In genomic region chr6:70210462-70210861, GRCh38 we compare ENCODE assay signal across 10 cellular contexts.
A peak's percentile ranks its signal among the peaks of the same experiment; 100 is the strongest.
DNase-seq lines count a peak whose midpoint lies in the region; ATAC-seq and TF ChIP-seq lines count a peak whose summit lies in the region.
"Had no signal": no experiment of that assay in that cellular context is flagged by ENCODE, and none has a peak within 500 bp of the region (broad histone marks: within the 10 kb centered on the region; RNA-seq: fewer than 3 reads in every experiment).

No MANE protein-coding gene starts in this region.

- in situ Hi-C loops in ACHN (cut with HindIII; ENCODE audit: low pct_ligation_motif_present, low pct_unique_long_range_greater_than_20kb, low sequenced_read_pairs), result no loop called here

- H3K27ac ChIP-seq in RWPE1, result no peak overlapping the region
- no peak overlapping the region for H3K27ac ChIP-seq in foreskin keratinocyte
- H3K27ac ChIP-seq: prostate gland had no signal

- ATAC-seq in GM18868 (IDR thresholded peaks at IDR 0.05; ENCODE audit: unreplicated experiment) (peak; percentile 72), foreskin keratinocyte (peak; percentile 45), HG03045 (IDR thresholded peaks at IDR 0.05; ENCODE audit: unreplicated experiment) (no peak), HG03432 (IDR thresholded peaks at IDR 0.05; ENCODE audit: unreplicated experiment) (no peak)

- DNase-seq in ACHN, result peak; percentile 15
- peak; percentile 11 for DNase-seq in RWPE1 (ENCODE audit: low spot score)
- DNase-seq in foreskin keratinocyte, result no peak
- DNase-seq in OCI-M2 (lab: John Stamatoyannopoulos, UW; ENCODE audit: unreplicated experiment), result no peak
- no peak for DNase-seq in cerebellum (ENCODE audit: low spot score)
- DNase-seq: DMS153 had no signal

- H3K4me1 ChIP-seq in foreskin keratinocyte, result no peaks in the 10 kb centered on the region
- H3K4me1 ChIP-seq: prostate gland had no signal

- TF ChIP-seq CTCF in RWPE1 (conservative IDR thresholded peaks at IDR 0.05; ENCODE audit: low read depth) (0 out of 2 replicates have a peak, but pooled peaks have one; percentile 12), foreskin keratinocyte (conservative IDR thresholded peaks at IDR 0.05) (peak; percentile 44)

- CTCF ChIA-PET in RWPE1 (lab: Yijun Ruan, JAX), result interaction anchor here (2.5 kb wide), 1 partner anchor 11 kb away, joined by 10 read pairs; no protein-coding TSS in a partner anchor

- POLR2A ChIA-PET in RWPE1 (lab: Yijun Ruan, JAX; ENCODE audit: low non-redundant PET), result no interaction called here

- peaks cover 39% of the 10 kb centered on the region for H3K27me3 ChIP-seq in foreskin keratinocyte

Comparison
In these comparisons a context has a peak if more than half of its experiments do, and no peak if none do; other contexts are left out.
1. DNase-seq: peak in ACHN (single experiment) and RWPE1 (single experiment); none in foreskin keratinocyte (0 of 2), OCI-M2 (single experiment) and cerebellum (single experiment).
2. ATAC-seq: peak in GM18868 (single experiment) and foreskin keratinocyte (single experiment); none in HG03045 (single experiment) and HG03432 (single experiment).